In the genomic region with DNA sequence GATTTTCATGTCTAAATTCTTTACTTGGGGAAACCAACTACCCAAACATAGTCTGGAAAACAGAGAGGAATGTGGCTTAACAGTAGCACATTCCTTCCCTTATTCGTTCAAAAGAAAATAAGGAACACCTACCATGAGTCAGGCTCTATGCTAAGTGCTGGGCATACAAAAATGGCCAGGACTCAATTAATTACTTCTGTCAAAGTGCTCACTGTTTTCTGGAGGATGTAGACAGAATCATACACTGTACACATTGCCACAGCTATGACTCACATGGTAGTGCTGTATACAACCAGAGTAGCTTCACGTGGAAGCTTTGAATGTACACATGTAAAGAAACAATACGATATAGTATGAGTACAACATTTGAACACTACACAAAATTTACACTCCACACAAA, we compare ENCODE assay signal across 15 cellular contexts. TPM values are rescaled to one million over a fixed set of nuclear protein-coding genes. Genes with fewer than 3 reads are reported as not detected.
DNase-seq lines count a peak whose midpoint lies in the region; ATAC-seq, FAIRE-seq and TF ChIP-seq lines count a peak whose summit lies in the region.
"Had no signal": no experiment of that assay in that cellular context is flagged by ENCODE, and none has a peak within 500 bp of the region (broad histone marks: within the 10 kb centered on the region; RNA-seq: fewer than 3 reads in every experiment).

No MANE protein-coding gene starts in this region.

- in situ Hi-C loops in astrocyte of the cerebellum (cut with HindIII; ENCODE audit: low sequenced_read_pairs) = loop anchor here (25.0 kb wide), 1 partner anchor 485 kb away; no protein-coding TSS in a partner anchor

- no peak for TF ChIP-seq CTCF in A549 (IDR thresholded peaks at IDR 0.05)
- TF ChIP-seq CTCF in astrocyte of the cerebellum (IDR thresholded peaks at IDR 0.05; ENCODE audit: low read depth, low read length, missing control alignments) = no peak

- peak overlapping the region; percentile 43 for H3K4me2 ChIP-seq in A549

- H3K4me1 ChIP-seq in A549 = peaks cover 26% of the 10 kb centered on the region

- TF ChIP-seq EP300 in A549 (IDR thresholded peaks at IDR 0.05) = no peak

- no peak overlapping the region for H3K27ac ChIP-seq in A549
- H3K27ac ChIP-seq: coronary artery had no signal

- no peak for TF ChIP-seq RAD21 in A549 (conservative IDR thresholded peaks at IDR 0.05 in 1 of 2, IDR thresholded peaks at IDR 0.05 in 1 of 2)

- H3K9me3 ChIP-seq in A549 = 0 out of 3 replicates have a peak, but pooled peaks cover 8% of the 10 kb centered on the region

- no peak overlapping the region for H3K4me3 ChIP-seq in A549
- H3K4me3 ChIP-seq in astrocyte of the cerebellum (ENCODE audit: low read depth, low read length) = no peak overlapping the region
- H3K4me3 ChIP-seq: coronary artery had no signal

- DNase-seq in A549 (ENCODE audit: low read depth in 1 of 2, low spot score in 1 of 2) (peak; percentile 7 to 58), HPDE6-E6E7 (ENCODE audit: extremely low spot score) (peak; percentile 32), astrocyte of the cerebellum (ENCODE audit: low read depth) (peak; percentile 75), islet precursor cell (peak; percentile 62), HUDEP-2 (lab: John Stamatoyannopoulos, UW; ENCODE audit: unreplicated experiment in 76 of 76) (no peak), NK-92 (lab: John Stamatoyannopoulos, UW; ENCODE audit: unreplicated experiment) (no peak)
- no peak for DNase-seq in activated effector memory CD4-positive, alpha-beta T cell treated with anti-CD3 and anti-CD28 coated beads, Interleukin-2, amount 50 U/mL, for 16 hours
- DNase-seq: activated CD4-positive, alpha-beta memory T cell treated with anti-CD3 and anti-CD28 coated beads, Interleukin-2, amount 10 ng/mL, durations not matched to agents 7 days and 5 days; activated naive CD4-positive, alpha-beta T cell treated with Interleukin-2 at 50 U/mL for 16 hours; GDM1; hypothalamus; NCI-H1694 treated with DMSO at 0.1 percent for 48 hours; T-helper 2 cell had no signal

- CTCF ChIA-PET in A549 (lab: Yijun Ruan, JAX) = interaction anchor here (1.1 kb wide), 1 partner anchor 28 kb away, joined by 3 read pairs; no protein-coding TSS in a partner anchor

- POLR2A ChIA-PET in A549 (lab: Yijun Ruan, JAX) = no interaction called here

- TF ChIP-seq POLR2A in A549 (IDR thresholded peaks at IDR 0.05; ENCODE audit: low read length) = no peak

- peak; percentile 28 for FAIRE-seq in A549 (lab: Jason Lieb, UNC)

- 5% methylated on average over 3 of the region's 3 CpGs for WGBS in A549 (ENCODE audit: missing lambda C conversion rate)

- ATAC-seq in A549 = peak; percentile 63 to 90; a peak in 4 of 6 replicates
- no peak for ATAC-seq in HG03175 (IDR thresholded peaks at IDR 0.05; ENCODE audit: unreplicated experiment)

TF ChIP-seq in A549, 52 proteins besides CTCF, POLR2A, EP300 and RAD21:
- TF ChIP-seq, protein P1, sequence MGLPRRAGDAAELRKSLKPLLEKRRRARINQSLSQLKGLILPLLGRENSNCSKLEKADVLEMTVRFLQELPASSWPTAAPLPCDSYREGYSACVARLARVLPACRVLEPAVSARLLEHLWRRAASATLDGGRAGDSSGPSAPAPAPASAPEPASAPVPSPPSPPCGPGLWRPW (IDR thresholded peaks at IDR 0.05) = no peak
- TF ChIP-seq GATA3 (IDR thresholded peaks at IDR 0.05; ENCODE audit: borderline replicate concordance) (peak; percentile 36; the same call in 1 of the 2 replicates), CHD2 (IDR thresholded peaks at IDR 0.05; ENCODE audit: low read length, partially characterized antibody) (no peak), HOXB13 (CRISPR knock-in tag; IDR thresholded peaks at IDR 0.05; ENCODE audit: low read depth) (no peak), FOSL2 (IDR thresholded peaks at IDR 0.05) (0 out of 2 replicates have a peak, but pooled peaks have one; percentile 17), FOSL2 (CRISPR knock-in tag; IDR thresholded peaks at IDR 0.05) (peak; percentile 68), HOXB5 (CRISPR knock-in tag; IDR thresholded peaks at IDR 0.05) (peak; percentile 79; the same call in 1 of the 2 replicates), SMC3 (IDR thresholded peaks at IDR 0.05) (no peak)
- TF ChIP-seq, protein P2, sequence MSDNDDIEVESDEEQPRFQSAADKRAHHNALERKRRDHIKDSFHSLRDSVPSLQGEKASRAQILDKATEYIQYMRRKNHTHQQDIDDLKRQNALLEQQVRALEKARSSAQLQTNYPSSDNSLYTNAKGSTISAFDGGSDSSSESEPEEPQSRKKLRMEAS (IDR thresholded peaks at IDR 0.05) = peak; percentile 37; the same call in 1 of the 2 replicates

RNA-seq across cellular contexts. Expression of a gene that starts 50.1 kb away (rescaled TPM):
- polyA plus RNA-seq in A549 (2011; rRNA removed) (1.3 and 1.4 TPM in 2 replicates), A549 (2017; fragmentation: RNase III; extraction: RNeasy Plus Mini Kit Qiagen cat#74134 plus additional on column Dnase treatment) (0.57 to 0.89 TPM (median 0.68 TPM) in 3 replicates)
- polyA plus RNA-seq in A549 (2012; cell fraction: cytosol; rRNA removed) = 0.18 and 0.19 TPM in 2 replicates
- polyA plus RNA-seq in A549 (2012; cell fraction: nucleus; rRNA removed) = 0.12 and 0.22 TPM in 2 replicates
- 0.34 and 0.58 TPM in 2 replicates for polyA minus RNA-seq in A549 (2011; rRNA and poly(A)+ RNA removed)

Comparison
In these comparisons a context has a peak if more than half of its experiments do, and no peak if none do; other contexts are left out.
1. DNase-seq: peak in A549 (2 of 2), HPDE6-E6E7 (single experiment), astrocyte of the cerebellum (single experiment) and islet precursor cell (single experiment); none in HUDEP-2 (0 of 76), activated effector memory CD4-positive, alpha-beta T cell treated with anti-CD3 and anti-CD28 coated beads, Interleukin-2, amount 50 U/mL, for 16 hours (single experiment) and NK-92 (single experiment).